Comparison of ENCODE assay signal across 8 cellular contexts in genomic region chr14:24271134-24271833, GRCh38. TPM values are rescaled to one million over a fixed set of nuclear protein-coding genes. Genes with fewer than 3 reads are reported as not detected.
DNase-seq lines count a peak whose midpoint lies in the region; TF ChIP-seq lines count a peak whose summit lies in the region.

TSS of gene RABGGTA (minus strand) at chr14:24271597. CDS start at chr14:24271115, 482 bp downstream.

- no peak within 1 kb of the TSS for H3K56ac ChIP-seq in H9 (ENCODE audit: insufficient read length, low read depth, low read length)

- no peak within 1 kb of the TSS for H4K8ac ChIP-seq in H9 (replicated peaks; ENCODE audit: insufficient read length, low read depth, low read length)
- H4K8ac ChIP-seq in neuronal stem cell (ENCODE audit: low read depth, low read length), result no peak within 1 kb of the TSS

- H3K4me3 ChIP-seq in neuronal stem cell (ENCODE audit: low read length in 2 of 2), result peak within 1 kb of the TSS; percentile 71 to 93

- H3K23ac ChIP-seq in H9 (ENCODE audit: insufficient read length, low read depth, low read length) (no peak within 1 kb of the TSS), neuronal stem cell (ENCODE audit: low read depth, low read length, poor library complexity) (peak within 1 kb of the TSS; percentile 77)

- peak within 1 kb of the TSS; percentile 83 to 86 for H3K4me3 Mint-ChIP-seq in H9

- H3K9me3 ChIP-seq in H9 (ENCODE audit: control insufficient read depth, low read depth, low read length) (no peaks in the 10 kb centered on the region), neuronal stem cell (replicated peaks in 1 of 2; ENCODE audit: control insufficient read depth in 2 of 2, insufficient read depth in 1 of 2, low read depth in 1 of 2, low read length in 2 of 2) (peaks cover 0 to 1% of the 10 kb centered on the region in 2 donors)

- peak within 1 kb of the TSS; percentile 69 for H3K4me2 ChIP-seq in H9 (ENCODE audit: insufficient read depth, insufficient read length, low read length)
- H3K4me2 ChIP-seq in neuronal stem cell (ENCODE audit: insufficient read depth, low read length, poor library complexity, severe bottlenecking), result peak within 1 kb of the TSS; percentile 68

- H3K9me3 Mint-ChIP-seq in H9, result no peaks in the 10 kb centered on the region

- no peak within 1 kb of the TSS for H2BK12ac ChIP-seq in H9 (ENCODE audit: insufficient read length, low read depth, low read length)
- H2BK12ac ChIP-seq in neuronal stem cell (ENCODE audit: low read length), result no peak within 1 kb of the TSS

- no peaks in the 10 kb centered on the region for H3K4me1 ChIP-seq in H9 (ENCODE audit: insufficient read depth, low read length)
- peaks cover 4 to 6% of the 10 kb centered on the region in 2 donors for H3K4me1 ChIP-seq in neuronal stem cell (ENCODE audit: control insufficient read depth in 2 of 2, insufficient read depth in 1 of 2, low read depth in 1 of 2, low read length in 2 of 2)

- peaks cover 12 to 14% of the 10 kb centered on the region in 2 experiments for H3K4me1 Mint-ChIP-seq in H9

- H3K14ac ChIP-seq in H9 (ENCODE audit: insufficient read depth, low read length) (peak within 1 kb of the TSS; percentile 69; the same call in 1 of the 2 replicates), neuronal stem cell (ENCODE audit: low read length) (no peak within 1 kb of the TSS)

- in situ Hi-C loops in G401 (cut with HindIII; ENCODE audit: low sequenced_read_pairs), result no loop called here

- H3K79me1 ChIP-seq in H9 (ENCODE audit: insufficient read depth, low read depth, low read length, poor library complexity, severe bottlenecking) (no peaks in the 10 kb centered on the region), neuronal stem cell (ENCODE audit: low read depth, low read length) (no peaks in the 10 kb centered on the region)

- peaks cover 3 to 16% (median 12%) of the 10 kb centered on the region in 3 experiments; a peak in 5 of 7 replicates for H3K36me3 Mint-ChIP-seq in H9 (ENCODE audit: insufficient read depth in 1 of 3, low read depth in 3 of 3)

- H3K9ac ChIP-seq in H9 (ENCODE audit: extremely low read depth, insufficient read length, low read length) (peak within 1 kb of the TSS; percentile 54), neuronal stem cell (ENCODE audit: low read depth, low read length, poor library complexity) (peak within 1 kb of the TSS; percentile 91)

- H2AK5ac ChIP-seq in H9 (ENCODE audit: insufficient read length, low read length) (no peak within 1 kb of the TSS), neuronal stem cell (ENCODE audit: low read depth, low read length) (peak within 1 kb of the TSS; percentile 10)

- peak; percentile 77 for TF ChIP-seq CTCF in H9 (conservative IDR thresholded peaks at IDR 0.05)
- no peak for TF ChIP-seq CTCF in subcutaneous adipose tissue (IDR thresholded peaks at IDR 0.05; ENCODE audit: low read depth)

- DNase-seq in G401 (ENCODE audit: low spot score) (peak; percentile 88), H9 (peak; percentile 94), M059J (ENCODE audit: low read depth) (peak; percentile 78), SHP77 (lab: John Stamatoyannopoulos, UW) (peak; percentile 90 to 92), activated gamma-delta T cell treated with Interleukin-2 at 50 U/mL for 16 hours (peak; percentile 90), foreskin melanocyte (peak; percentile 58), neuronal stem cell (ENCODE audit: low spot score) (peak; percentile 90)

- H4K91ac ChIP-seq in H9 (ENCODE audit: insufficient read length, low read depth, low read length) (no peak within 1 kb of the TSS), neuronal stem cell (ENCODE audit: low read depth, low read length, poor library complexity) (no peak within 1 kb of the TSS)

- H3K27me3 Mint-ChIP-seq in H9 (ENCODE audit: low read depth), result no peaks in the 10 kb centered on the region

- H4K20me1 ChIP-seq in H9 (ENCODE audit: control insufficient read depth, insufficient read depth, insufficient read length), result no peaks in the 10 kb centered on the region

- H2AFZ ChIP-seq in H9 (ENCODE audit: low read length), result no peak within 1 kb of the TSS
- peak within 1 kb of the TSS; percentile 93 for H2AFZ ChIP-seq in neuronal stem cell (ENCODE audit: low read length)

- H3K4ac ChIP-seq in H9 (ENCODE audit: low read depth, low read length), result no peak within 1 kb of the TSS
- H3K4ac ChIP-seq in neuronal stem cell (ENCODE audit: low read length), result no peak within 1 kb of the TSS

- WGBS in H9 (ENCODE audit: extremely low coverage, insufficient read length, low lambda C conversion rate), result no CpG with 5 or more reads among the region's 61 CpGs
- WGBS in neuronal stem cell (ENCODE audit: extremely low coverage in 2 of 2, insufficient read length in 2 of 2, insufficient replicate concordance in 1 of 2), 2 donors, result no CpG with 5 or more reads among the region's 61 CpGs

- H3T11ph ChIP-seq in H9 (ENCODE audit: low read length), result no peak within 1 kb of the TSS

- no peak within 1 kb of the TSS for H2BK20ac ChIP-seq in H9 (ENCODE audit: low read depth, low read length, poor library complexity, severe bottlenecking)

- no peak within 1 kb of the TSS for H4K5ac ChIP-seq in H9 (ENCODE audit: insufficient read length, low read depth, low read length)

- H3K36me3 ChIP-seq in neuronal stem cell (replicated peaks in 1 of 2; ENCODE audit: control insufficient read depth in 2 of 2, insufficient read depth in 2 of 2, low read length in 2 of 2), result peaks cover 6 to 15% of the 10 kb centered on the region in 2 donors

- no peak within 1 kb of the TSS for H2BK15ac ChIP-seq in H9 (ENCODE audit: low read depth, low read length)
- no peak within 1 kb of the TSS for H2BK15ac ChIP-seq in neuronal stem cell (ENCODE audit: low read length)

- H2BK120ac ChIP-seq in H9 (ENCODE audit: low read depth, low read length, poor library complexity, severe bottlenecking) (no peak within 1 kb of the TSS), neuronal stem cell (ENCODE audit: low read depth, low read length) (peak within 1 kb of the TSS; percentile 88)

- H3K27ac Mint-ChIP-seq in H9, result peak within 1 kb of the TSS; percentile 88 to 97 (median 96)

- peaks cover 8% of the 10 kb centered on the region for H3K23me2 ChIP-seq in H9 (ENCODE audit: insufficient read length, low read depth, low read length, poor library complexity, severe bottlenecking)

- H3K27ac ChIP-seq in H9 (ENCODE audit: insufficient read length, low read depth, low read length) (no peak within 1 kb of the TSS), neuronal stem cell (replicated peaks; ENCODE audit: low read length) (peak within 1 kb of the TSS; percentile 90)

- no peaks in the 10 kb centered on the region for H3K27me3 ChIP-seq in H9 (ENCODE audit: insufficient read depth, low read length)
- no peaks in the 10 kb centered on the region for H3K27me3 ChIP-seq in neuronal stem cell (ENCODE audit: control insufficient read depth in 3 of 3, insufficient read depth in 3 of 3, low read depth in 1 of 3, low read length in 3 of 3)

- H3K18ac ChIP-seq in H9 (ENCODE audit: insufficient read length, low read depth, low read length) (peak within 1 kb of the TSS; percentile 86), neuronal stem cell (ENCODE audit: low read length) (peak within 1 kb of the TSS; percentile 99)

- no peaks in the 10 kb centered on the region for H3K79me2 ChIP-seq in H9 (ENCODE audit: insufficient read depth, low read length)

- H2BK5ac ChIP-seq in H9 (ENCODE audit: insufficient read length, low read length) (no peak within 1 kb of the TSS), neuronal stem cell (ENCODE audit: low read length) (peak within 1 kb of the TSS; percentile 88)

RNA-seq across cellular contexts. Expression of gene RABGGTA, which starts in this region (rescaled TPM):
- total RNA-seq in G401 (2014; rRNA removed; shearing (Covaris generic)), result 19.0 and 23.6 TPM in 2 replicates
- 25.6 and 26.1 TPM in 2 replicates for total RNA-seq in H9 (2021)
- 15.4 and 17.7 TPM in 2 replicates for total RNA-seq in M059J (2014; rRNA removed; shearing (Covaris generic))
- 21.6 TPM for polyA plus RNA-seq in neuronal stem cell (2013, experiment 1 of 2)
- 20.2 TPM for polyA plus RNA-seq in neuronal stem cell (2013, experiment 2 of 2)
- 10 to 100 TPM; 11.9 to 34.9 (median 22.6) TPM for total RNA-seq in subcutaneous adipose tissue
